Comparison of ENCODE assay signal across 8 cellular contexts in the genomic region with DNA sequence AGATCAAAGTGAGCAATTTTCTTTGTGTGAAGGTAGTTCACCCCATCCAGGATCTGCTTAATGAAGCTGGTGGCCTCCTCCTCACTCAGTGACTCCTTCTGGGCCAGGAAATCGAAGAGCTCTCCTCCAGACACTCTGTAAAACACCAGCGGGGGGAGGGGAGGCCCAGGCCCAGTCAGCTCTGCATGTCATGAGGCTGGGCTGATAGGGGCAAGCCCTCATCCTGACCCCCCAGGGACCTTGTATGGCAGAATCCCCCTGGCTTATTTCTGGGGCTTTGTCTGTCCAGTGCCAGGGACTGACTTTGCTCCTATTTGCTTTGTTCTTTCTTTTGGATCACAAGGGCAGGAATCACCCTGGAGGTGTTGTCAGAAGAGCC.
A peak's percentile ranks its signal among the peaks of the same experiment; 100 is the strongest.
DNase-seq lines count a peak whose midpoint lies in the region; ATAC-seq lines count a peak whose summit lies in the region.

No MANE protein-coding gene starts in this region.

- peaks cover 37% of the 10 kb centered on the region for H3K4me1 Mint-ChIP-seq in T-helper 2 cell treated with Interferon-gamma antibody and Interleukin-4, amounts not matched to agents 5 μg/mL and 100 μg/mL, for 36 hours (ENCODE audit: low read depth)
- H3K4me1 Mint-ChIP-seq in effector memory CD8-positive, alpha-beta T cell (ENCODE audit: low read depth in 2 of 2): peaks cover 42 to 45% of the 10 kb centered on the region in 2 donors

- H3K27ac Mint-ChIP-seq in T-helper 2 cell treated with Interferon-gamma antibody and Interleukin-4, amounts not matched to agents 5 μg/mL and 100 μg/mL, for 36 hours: peak overlapping the region; percentile 98
- peak overlapping the region; percentile 95 to 98 for H3K27ac Mint-ChIP-seq in effector memory CD8-positive, alpha-beta T cell

- DNase-seq in T-helper 2 cell treated with Interferon-gamma antibody and Interleukin-4, amounts not matched to agents 5 μg/mL and 100 μg/mL, for 36 hours (ENCODE audit: low spot score): peak; percentile 55
- peak; percentile 35 to 37 (median 35) for DNase-seq in effector memory CD8-positive, alpha-beta T cell
- peak; percentile 33 to 52 for DNase-seq in stimulated activated CD8-positive, alpha-beta memory T cell treated with anti-CD3 and anti-CD28 coated beads, Interleukin-2, amount 100 ng/mL, for 48 hours (ENCODE audit: low read depth in 2 of 2)
- no peak for DNase-seq in NCI-H1417 treated with DMSO at 0.1 percent for 48 hours (lab: John Stamatoyannopoulos, UW)
- DNase-seq in DMS53 treated with DMSO at 0.1 percent for 48 hours (lab: John Stamatoyannopoulos, UW; ENCODE audit: unreplicated experiment): no peak

- no peaks in the 10 kb centered on the region for H3K36me3 Mint-ChIP-seq in T-helper 2 cell treated with Interferon-gamma antibody and Interleukin-4, amounts not matched to agents 5 μg/mL and 100 μg/mL, for 36 hours (ENCODE audit: low read depth)
- no peaks in the 10 kb centered on the region for H3K36me3 Mint-ChIP-seq in effector memory CD8-positive, alpha-beta T cell (ENCODE audit: insufficient read depth)

- ATAC-seq in GM21529 (IDR thresholded peaks at IDR 0.05; ENCODE audit: unreplicated experiment) (peak; percentile 30), HG03280 (IDR thresholded peaks at IDR 0.05; ENCODE audit: unreplicated experiment) (no peak), HG03108 (IDR thresholded peaks at IDR 0.05; ENCODE audit: unreplicated experiment) (no peak)
- ATAC-seq in effector memory CD8-positive, alpha-beta T cell (replicated peaks): peak; percentile 84

- no peaks in the 10 kb centered on the region for H3K9me3 Mint-ChIP-seq in T-helper 2 cell treated with Interferon-gamma antibody and Interleukin-4, amounts not matched to agents 5 μg/mL and 100 μg/mL, for 36 hours
- H3K9me3 Mint-ChIP-seq in effector memory CD8-positive, alpha-beta T cell: no peaks in the 10 kb centered on the region

- H3K4me3 Mint-ChIP-seq in T-helper 2 cell treated with Interferon-gamma antibody and Interleukin-4, amounts not matched to agents 5 μg/mL and 100 μg/mL, for 36 hours: peak overlapping the region; percentile 80
- peak overlapping the region; percentile 56 to 67 for H3K4me3 Mint-ChIP-seq in effector memory CD8-positive, alpha-beta T cell

- H3K27me3 Mint-ChIP-seq in T-helper 2 cell treated with Interferon-gamma antibody and Interleukin-4, amounts not matched to agents 5 μg/mL and 100 μg/mL, for 36 hours (ENCODE audit: low read depth): no peaks in the 10 kb centered on the region
- H3K27me3 Mint-ChIP-seq in effector memory CD8-positive, alpha-beta T cell: no peaks in the 10 kb centered on the region

Comparison
In these comparisons a context has a peak if more than half of its experiments do, and no peak if none do; other contexts are left out.
1. ATAC-seq: peak in GM21529 (single experiment) and effector memory CD8-positive, alpha-beta T cell (single experiment); none in HG03280 (single experiment) and HG03108 (single experiment).
2. DNase-seq: peak in T-helper 2 cell treated with Interferon-gamma antibody and Interleukin-4, amounts not matched to agents 5 μg/mL and 100 μg/mL, for 36 hours (single experiment), effector memory CD8-positive, alpha-beta T cell (3 of 3) and stimulated activated CD8-positive, alpha-beta memory T cell treated with anti-CD3 and anti-CD28 coated beads, Interleukin-2, amount 100 ng/mL, for 48 hours (2 of 2); none in NCI-H1417 treated with DMSO at 0.1 percent for 48 hours (single experiment) and DMS53 treated with DMSO at 0.1 percent for 48 hours (single experiment).